In the genomic region with DNA sequence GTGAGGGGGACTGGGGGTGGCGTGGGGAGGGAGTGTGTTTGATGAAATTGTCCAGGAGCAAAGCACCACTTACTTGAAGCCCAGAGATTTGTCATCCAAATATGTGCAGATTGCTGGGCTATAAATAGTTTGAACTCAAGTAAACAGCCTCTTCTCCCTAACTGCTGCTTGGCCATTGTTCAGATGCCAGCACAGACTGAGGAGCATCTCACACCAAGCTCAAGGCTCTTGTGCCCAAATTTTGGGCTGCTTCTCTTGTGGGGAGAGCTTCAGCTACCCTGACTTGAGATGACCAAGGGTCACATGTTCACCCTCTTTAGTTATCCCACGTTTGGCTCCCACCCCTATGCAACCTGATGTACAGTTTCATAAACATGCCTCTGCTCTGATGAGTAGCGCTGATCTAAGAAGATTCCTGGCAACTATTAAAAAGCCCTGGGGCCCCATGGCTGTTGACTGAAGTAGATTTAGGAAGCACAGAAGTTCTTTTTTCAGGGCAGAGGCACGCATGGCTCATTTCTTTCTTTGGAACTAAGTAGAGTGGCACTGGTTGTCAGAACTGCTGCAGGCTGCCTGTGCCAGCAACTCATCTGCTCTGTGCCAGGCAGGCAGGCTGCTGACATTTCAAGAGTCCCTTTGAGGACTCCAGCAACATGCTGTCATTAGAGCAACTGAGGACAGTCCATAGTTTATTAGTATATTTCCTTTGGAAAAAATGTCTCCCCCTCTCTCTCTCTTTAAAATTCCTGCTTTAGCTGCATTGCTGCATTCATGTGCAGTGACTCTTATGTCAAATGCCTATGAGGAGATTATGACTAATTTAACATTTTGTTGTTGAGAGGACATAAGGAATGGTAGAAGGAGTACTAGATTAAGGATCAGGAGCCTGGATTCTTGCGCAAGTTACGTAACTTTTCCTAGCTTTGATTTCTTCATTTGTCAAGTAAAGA, we compare ENCODE assay signal across 8 cellular contexts. TPM values are rescaled to one million over a fixed set of nuclear protein-coding genes. Genes with fewer than 3 reads are reported as not detected.
DNase-seq lines count a peak whose midpoint lies in the region; ATAC-seq and TF ChIP-seq lines count a peak whose summit lies in the region.

No MANE protein-coding gene starts in this region.

- peak overlapping the region; percentile 79 for H3K4me2 ChIP-seq in smooth muscle cell

- 10% methylated on average over 6 of the region's 6 CpGs for WGBS in smooth muscle cell (ENCODE audit: low lambda C conversion rate)

- H3K27ac ChIP-seq in smooth muscle cell (ENCODE audit: low read depth) = peak overlapping the region; percentile 99
- no peak overlapping the region for H3K27ac ChIP-seq in WERI-Rb-1

- H3K9me3 ChIP-seq in smooth muscle cell (replicated peaks; ENCODE audit: low read depth) (no peaks in the 10 kb centered on the region), WERI-Rb-1 (ENCODE audit: severe bottlenecking) (no peaks in the 10 kb centered on the region)

- peaks cover 12% of the 10 kb centered on the region for H3K4me1 ChIP-seq in smooth muscle cell (ENCODE audit: low read depth)

- no peak for ATAC-seq in GM21529 (IDR thresholded peaks at IDR 0.05; ENCODE audit: unreplicated experiment)

- DNase-seq in GM04503 (ENCODE audit: low read depth) (peak; percentile 90), amygdala (lab: John Stamatoyannopoulos, UW) (peak in 51 of 56 donors; percentile 4 to 83 (median 49)), hepatic stellate cell (ENCODE audit: low spot score) (peak; percentile 62), smooth muscle cell (lab: John Stamatoyannopoulos, UW; ENCODE audit: unreplicated experiment) (no peak), COR-L47 (lab: John Stamatoyannopoulos, UW) (no peak), GM10266 (ENCODE audit: extremely low spot score) (no peak), WERI-Rb-1 (no peak)

- no peaks in the 10 kb centered on the region for H3K27me3 ChIP-seq in smooth muscle cell (ENCODE audit: low read depth)
- no peaks in the 10 kb centered on the region for H3K27me3 ChIP-seq in WERI-Rb-1 (ENCODE audit: insufficient read depth, low read depth, severe bottlenecking)

- H4K20me1 ChIP-seq in smooth muscle cell (ENCODE audit: low read depth) = no peaks in the 10 kb centered on the region

- H3F3A ChIP-seq in smooth muscle cell (ENCODE audit: low read depth) = peaks cover 46% of the 10 kb centered on the region

- no peaks in the 10 kb centered on the region for H3K36me3 ChIP-seq in smooth muscle cell (ENCODE audit: low read depth)
- no peaks in the 10 kb centered on the region for H3K36me3 ChIP-seq in WERI-Rb-1

- peaks cover 17% of the 10 kb centered on the region for H3K79me2 ChIP-seq in smooth muscle cell (ENCODE audit: low read depth)

- peak overlapping the region; percentile 86 for H3K9ac ChIP-seq in smooth muscle cell (ENCODE audit: low read depth)

- H3K4me3 ChIP-seq in smooth muscle cell = peak overlapping the region; percentile 11
- no peak overlapping the region for H3K4me3 ChIP-seq in WERI-Rb-1 (ENCODE audit: low read depth, low read length)

- no peak overlapping the region for H2AFZ ChIP-seq in smooth muscle cell (ENCODE audit: low read depth)

- TF ChIP-seq CTCF in smooth muscle cell (IDR thresholded peaks at IDR 0.05; ENCODE audit: borderline replicate concordance, insufficient read depth, poor library complexity, severe bottlenecking) = no peak
- TF ChIP-seq CTCF in GM10266 (IDR thresholded peaks at IDR 0.05; ENCODE audit: control insufficient read depth, insufficient read depth, low read depth, missing control alignments) = no peak
- TF ChIP-seq CTCF in WERI-Rb-1 (IDR thresholded peaks at IDR 0.05; ENCODE audit: low read depth, low read length) = no peak

RNA-seq across cellular contexts. Expression of a gene that starts 9.6 kb away (rescaled TPM):
- 81.4 and 86.1 TPM in 2 replicates for total RNA-seq in smooth muscle cell
- polyA plus RNA-seq in smooth muscle cell = 67.5 and 68.9 TPM in 2 replicates

RNA-seq across cellular contexts. Expression of a gene that starts 51.0 kb away (rescaled TPM):
- 84.9 and 96.0 TPM in 2 replicates for total RNA-seq in smooth muscle cell
- 99.5 and 106 TPM in 2 replicates for polyA plus RNA-seq in smooth muscle cell

Comparison
In these comparisons a context has a peak if more than half of its experiments do, and no peak if none do; other contexts are left out.
1. DNase-seq: peak in GM04503 (single experiment), amygdala (51 of 56) and hepatic stellate cell (single experiment); none in smooth muscle cell (single experiment), COR-L47 (single experiment), GM10266 (single experiment) and WERI-Rb-1 (single experiment).